1 cellular context compared by ENCODE assay signal in the genomic region with DNA sequence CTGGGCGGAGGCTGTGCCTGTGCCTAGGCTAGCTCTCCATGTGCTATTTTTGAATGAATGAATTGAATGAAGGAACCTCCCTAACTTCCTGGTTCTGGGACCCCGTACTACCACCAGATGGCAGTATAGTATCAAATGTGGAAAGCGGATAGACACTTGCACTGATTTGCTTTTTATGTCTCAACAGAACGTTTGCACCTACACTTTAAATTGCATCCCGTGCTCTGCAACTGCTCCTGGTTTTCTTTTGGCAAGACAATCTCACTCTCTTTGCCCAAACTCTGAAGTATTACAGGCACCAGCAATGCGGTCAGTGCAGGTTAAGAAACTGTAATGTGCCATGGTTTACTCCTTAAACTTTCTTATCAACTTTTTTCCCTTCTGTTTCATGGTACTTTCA.
TF ChIP-seq lines count a peak whose summit lies in the region.

No MANE protein-coding gene starts in this region.

TF ChIP-seq in K562, 482 proteins besides CTCF, POLR2A, EP300 and RAD21 (continued from another document):
- TF ChIP-seq, protein P1, sequence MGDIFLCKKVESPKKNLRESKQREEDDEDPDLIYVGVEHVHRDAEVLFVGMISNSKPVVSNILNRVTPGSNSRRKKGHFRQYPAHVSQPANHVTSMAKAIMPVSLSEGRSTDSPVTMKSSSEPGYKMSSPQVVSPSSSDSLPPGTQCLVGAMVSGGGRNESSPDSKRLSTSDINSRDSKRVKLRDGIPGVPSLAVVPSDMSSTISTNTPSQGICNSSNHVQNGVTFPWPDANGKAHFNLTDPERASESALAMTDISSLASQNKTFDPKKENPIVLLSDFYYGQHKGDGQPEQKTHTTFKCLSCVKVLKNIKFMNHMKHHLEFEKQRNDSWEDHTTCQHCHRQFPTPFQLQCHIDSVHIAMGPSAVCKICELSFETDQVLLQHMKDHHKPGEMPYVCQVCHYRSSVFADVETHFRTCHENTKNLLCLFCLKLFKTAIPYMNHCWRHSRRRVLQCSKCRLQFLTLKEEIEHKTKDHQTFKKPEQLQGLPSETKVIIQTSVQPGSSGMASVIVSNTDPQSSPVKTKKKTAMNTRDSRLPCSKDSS (IDR thresholded peaks at IDR 0.05; ENCODE audit: low read depth, partially characterized antibody): no peak
- peak; percentile 67 to 77 for TF ChIP-seq KDM1A (IDR thresholded peaks at IDR 0.05)
- peak; percentile 37; the same call in 1 of the 2 replicates for TF ChIP-seq MYC (IDR thresholded peaks at IDR 0.05; ENCODE audit: low read depth, low read length)
- TF ChIP-seq MYC (CRISPR knock-in tag; IDR thresholded peaks at IDR 0.05; ENCODE audit: borderline replicate concordance, low read depth): no peak
- TF ChIP-seq SPI1 (IDR thresholded peaks at IDR 0.05; ENCODE audit: borderline replicate concordance, low read depth, low read length): 0 out of 2 replicates have a peak, but pooled peaks have one; percentile 1
- peak; percentile 94 for TF ChIP-seq ELF1 (tag; IDR thresholded peaks at IDR 0.05)
- TF ChIP-seq, protein P2, sequence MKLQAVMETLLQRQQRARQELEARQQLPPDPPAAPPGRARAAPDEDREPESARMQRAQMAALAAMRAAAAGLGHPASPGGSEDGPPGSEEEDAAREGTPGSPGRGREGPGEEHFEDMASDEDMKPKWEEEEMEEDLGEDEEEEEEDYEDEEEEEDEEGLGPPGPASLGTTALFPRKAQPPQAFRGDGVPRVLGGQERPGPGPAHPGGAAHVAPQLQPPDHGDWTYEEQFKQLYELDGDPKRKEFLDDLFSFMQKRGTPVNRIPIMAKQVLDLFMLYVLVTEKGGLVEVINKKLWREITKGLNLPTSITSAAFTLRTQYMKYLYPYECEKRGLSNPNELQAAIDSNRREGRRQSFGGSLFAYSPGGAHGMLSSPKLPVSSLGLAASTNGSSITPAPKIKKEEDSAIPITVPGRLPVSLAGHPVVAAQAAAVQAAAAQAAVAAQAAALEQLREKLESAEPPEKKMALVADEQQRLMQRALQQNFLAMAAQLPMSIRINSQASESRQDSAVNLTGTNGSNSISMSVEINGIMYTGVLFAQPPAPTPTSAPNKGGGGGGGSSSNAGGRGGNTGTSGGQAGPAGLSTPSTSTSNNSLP (IDR thresholded peaks at IDR 0.05; ENCODE audit: borderline replicate concordance, low read depth, low read length): 0 out of 2 replicates have a peak, but pooled peaks have one; percentile 17
- peak; percentile 92 for TF ChIP-seq PHF21A (IDR thresholded peaks at IDR 0.05; ENCODE audit: borderline replicate concordance, low read depth)
- TF ChIP-seq SMC3 (conservative IDR thresholded peaks at IDR 0.05; ENCODE audit: insufficient read depth, low read depth, low read length): peak; percentile 85
- 0 out of 3 replicates have a peak, but pooled peaks of 1 of the 2 experiments have one; percentile 32 for TF ChIP-seq CBX3 (IDR thresholded peaks at IDR 0.05; ENCODE audit: borderline replicate concordance in 1 of 2, low read length in 2 of 2)
- peak; percentile 63 to 90; a peak in 3 of 4 replicates for TF ChIP-seq RCOR1 (IDR thresholded peaks at IDR 0.05; ENCODE audit: borderline replicate concordance in 1 of 2, low read depth in 2 of 2, low read length in 2 of 2)
- 0 out of 2 replicates have a peak, but pooled peaks have one; percentile 15 for TF ChIP-seq RB1 (IDR thresholded peaks at IDR 0.05; ENCODE audit: low read depth)
- TF ChIP-seq, protein P3, sequence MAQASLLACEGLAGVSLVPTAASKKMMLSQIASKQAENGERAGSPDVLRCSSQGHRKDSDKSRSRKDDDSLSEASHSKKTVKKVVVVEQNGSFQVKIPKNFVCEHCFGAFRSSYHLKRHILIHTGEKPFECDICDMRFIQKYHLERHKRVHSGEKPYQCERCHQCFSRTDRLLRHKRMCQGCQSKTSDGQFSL (CRISPR knock-in tag; IDR thresholded peaks at IDR 0.05): no peak
- TF ChIP-seq, protein P3 (tag; IDR thresholded peaks at IDR 0.05): no peak
- TF ChIP-seq HIVEP1 (CRISPR knock-in tag; IDR thresholded peaks at IDR 0.05): no peak
- TF ChIP-seq, protein P4, sequence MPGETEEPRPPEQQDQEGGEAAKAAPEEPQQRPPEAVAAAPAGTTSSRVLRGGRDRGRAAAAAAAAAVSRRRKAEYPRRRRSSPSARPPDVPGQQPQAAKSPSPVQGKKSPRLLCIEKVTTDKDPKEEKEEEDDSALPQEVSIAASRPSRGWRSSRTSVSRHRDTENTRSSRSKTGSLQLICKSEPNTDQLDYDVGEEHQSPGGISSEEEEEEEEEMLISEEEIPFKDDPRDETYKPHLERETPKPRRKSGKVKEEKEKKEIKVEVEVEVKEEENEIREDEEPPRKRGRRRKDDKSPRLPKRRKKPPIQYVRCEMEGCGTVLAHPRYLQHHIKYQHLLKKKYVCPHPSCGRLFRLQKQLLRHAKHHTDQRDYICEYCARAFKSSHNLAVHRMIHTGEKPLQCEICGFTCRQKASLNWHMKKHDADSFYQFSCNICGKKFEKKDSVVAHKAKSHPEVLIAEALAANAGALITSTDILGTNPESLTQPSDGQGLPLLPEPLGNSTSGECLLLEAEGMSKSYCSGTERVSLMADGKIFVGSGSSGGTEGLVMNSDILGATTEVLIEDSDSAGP (CRISPR knock-in tag; IDR thresholded peaks at IDR 0.05): no peak
- TF ChIP-seq, protein P5, sequence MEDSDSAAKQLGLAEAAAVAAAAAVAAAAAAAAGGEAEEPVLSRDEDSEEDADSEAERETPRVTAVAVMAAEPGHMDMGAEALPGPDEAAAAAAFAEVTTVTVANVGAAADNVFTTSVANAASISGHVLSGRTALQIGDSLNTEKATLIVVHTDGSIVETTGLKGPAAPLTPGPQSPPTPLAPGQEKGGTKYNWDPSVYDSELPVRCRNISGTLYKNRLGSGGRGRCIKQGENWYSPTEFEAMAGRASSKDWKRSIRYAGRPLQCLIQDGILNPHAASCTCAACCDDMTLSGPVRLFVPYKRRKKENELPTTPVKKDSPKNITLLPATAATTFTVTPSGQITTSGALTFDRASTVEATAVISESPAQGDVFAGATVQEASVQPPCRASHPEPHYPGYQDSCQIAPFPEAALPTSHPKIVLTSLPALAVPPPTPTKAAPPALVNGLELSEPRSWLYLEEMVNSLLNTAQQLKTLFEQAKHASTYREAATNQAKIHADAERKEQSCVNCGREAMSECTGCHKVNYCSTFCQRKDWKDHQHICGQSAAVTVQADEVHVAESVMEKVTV (CRISPR knock-in tag; IDR thresholded peaks at IDR 0.05): peak; percentile 63
- TF ChIP-seq ELF2 (CRISPR knock-in tag; IDR thresholded peaks at IDR 0.05): peak; percentile 61; the same call in 1 of the 2 replicates
- 0 out of 4 replicates have a peak, but pooled peaks of 1 of the 2 experiments have one; percentile 11 for TF ChIP-seq HDAC1 (IDR thresholded peaks at IDR 0.05)
- TF ChIP-seq STAG1 (CRISPR knock-in tag; IDR thresholded peaks at IDR 0.05; ENCODE audit: borderline replicate concordance): peak; percentile 40; the same call in 1 of the 2 replicates
- TF ChIP-seq, protein P6, sequence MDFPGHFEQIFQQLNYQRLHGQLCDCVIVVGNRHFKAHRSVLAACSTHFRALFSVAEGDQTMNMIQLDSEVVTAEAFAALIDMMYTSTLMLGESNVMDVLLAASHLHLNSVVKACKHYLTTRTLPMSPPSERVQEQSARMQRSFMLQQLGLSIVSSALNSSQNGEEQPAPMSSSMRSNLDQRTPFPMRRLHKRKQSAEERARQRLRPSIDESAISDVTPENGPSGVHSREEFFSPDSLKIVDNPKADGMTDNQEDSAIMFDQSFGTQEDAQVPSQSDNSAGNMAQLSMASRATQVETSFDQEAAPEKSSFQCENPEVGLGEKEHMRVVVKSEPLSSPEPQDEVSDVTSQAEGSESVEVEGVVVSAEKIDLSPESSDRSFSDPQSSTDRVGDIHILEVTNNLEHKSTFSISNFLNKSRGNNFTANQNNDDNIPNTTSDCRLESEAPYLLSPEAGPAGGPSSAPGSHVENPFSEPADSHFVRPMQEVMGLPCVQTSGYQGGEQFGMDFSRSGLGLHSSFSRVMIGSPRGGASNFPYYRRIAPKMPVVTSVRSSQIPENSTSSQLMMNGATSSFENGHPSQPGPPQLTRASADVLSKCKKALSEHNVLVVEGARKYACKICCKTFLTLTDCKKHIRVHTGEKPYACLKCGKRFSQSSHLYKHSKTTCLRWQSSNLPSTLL (IDR thresholded peaks at IDR 0.05): no peak
- TF ChIP-seq ARID2 (IDR thresholded peaks at IDR 0.05): peak; percentile 40; the same call in 1 of the 2 replicates
- TF ChIP-seq ETV1 (tag; conservative IDR thresholded peaks at IDR 0.05; ENCODE audit: low read depth): peak; percentile 40; the same call in 1 of the 2 replicates
- TF ChIP-seq SREBF2 (CRISPR knock-in tag; IDR thresholded peaks at IDR 0.05): no peak
